ENCODE assay signal across 1 cellular context in the genomic region with DNA sequence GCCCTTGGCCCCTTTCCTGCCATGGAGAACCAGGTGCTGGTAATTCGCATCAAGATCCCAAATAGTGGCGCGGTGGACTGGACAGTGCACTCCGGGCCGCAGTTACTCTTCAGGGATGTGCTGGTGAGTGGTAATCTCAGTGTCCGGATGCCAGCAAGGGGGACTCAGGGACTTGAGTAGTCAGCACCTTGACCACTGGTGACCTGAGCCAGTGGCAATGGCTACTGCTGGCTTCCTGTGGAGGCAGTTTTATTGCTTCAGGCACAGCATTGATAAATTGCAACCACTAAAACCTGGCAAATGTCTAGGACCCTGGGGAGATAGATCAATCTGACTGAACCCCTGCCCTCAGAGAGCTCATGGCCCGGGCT.
A peak's percentile ranks its signal among the peaks of the same experiment; 100 is the strongest.
TF ChIP-seq lines count a peak whose summit lies in the region.

No MANE protein-coding gene starts in this region.

TF ChIP-seq in K562, 482 proteins besides CTCF, POLR2A, EP300 and RAD21 (continued from another document and continues in another):
- TF ChIP-seq, protein P1, sequence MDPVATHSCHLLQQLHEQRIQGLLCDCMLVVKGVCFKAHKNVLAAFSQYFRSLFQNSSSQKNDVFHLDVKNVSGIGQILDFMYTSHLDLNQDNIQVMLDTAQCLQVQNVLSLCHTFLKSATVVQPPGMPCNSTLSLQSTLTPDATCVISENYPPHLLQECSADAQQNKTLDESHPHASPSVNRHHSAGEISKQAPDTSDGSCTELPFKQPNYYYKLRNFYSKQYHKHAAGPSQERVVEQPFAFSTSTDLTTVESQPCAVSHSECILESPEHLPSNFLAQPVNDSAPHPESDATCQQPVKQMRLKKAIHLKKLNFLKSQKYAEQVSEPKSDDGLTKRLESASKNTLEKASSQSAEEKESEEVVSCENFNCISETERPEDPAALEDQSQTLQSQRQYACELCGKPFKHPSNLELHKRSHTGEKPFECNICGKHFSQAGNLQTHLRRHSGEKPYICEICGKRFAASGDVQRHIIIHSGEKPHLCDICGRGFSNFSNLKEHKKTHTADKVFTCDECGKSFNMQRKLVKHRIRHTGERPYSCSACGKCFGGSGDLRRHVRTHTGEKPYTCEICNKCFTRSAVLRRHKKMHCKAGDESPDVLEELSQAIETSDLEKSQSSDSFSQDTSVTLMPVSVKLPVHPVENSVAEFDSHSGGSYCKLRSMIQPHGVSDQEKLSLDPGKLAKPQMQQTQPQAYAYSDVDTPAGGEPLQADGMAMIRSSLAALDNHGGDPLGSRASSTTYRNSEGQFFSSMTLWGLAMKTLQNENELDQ (CRISPR knock-in tag; IDR thresholded peaks at IDR 0.05; ENCODE audit: borderline replicate concordance): no peak
- TF ChIP-seq CBFA2T2 (conservative IDR thresholded peaks at IDR 0.05) (no peak), ASH1L (IDR thresholded peaks at IDR 0.05; ENCODE audit: borderline replicate concordance, low read depth, partially characterized antibody) (no peak), HNRNPUL1 (IDR thresholded peaks at IDR 0.05; ENCODE audit: low read length) (no peak), ZNF347 (CRISPR knock-in tag; IDR thresholded peaks at IDR 0.05; ENCODE audit: low read depth) (no peak), CBFB (CRISPR knock-in tag; IDR thresholded peaks at IDR 0.05) (no peak), ZNF143 (CRISPR knock-in tag; IDR thresholded peaks at IDR 0.05) (no peak), MYC (IDR thresholded peaks at IDR 0.05; ENCODE audit: low read depth, low read length) (no peak), MYC (CRISPR knock-in tag; IDR thresholded peaks at IDR 0.05; ENCODE audit: borderline replicate concordance, low read depth) (no peak), ZNF586 (CRISPR knock-in tag; conservative IDR thresholded peaks at IDR 0.05) (no peak), RBM15 (IDR thresholded peaks at IDR 0.05; ENCODE audit: insufficient read depth, low read length) (no peak), NFE2 (IDR thresholded peaks at IDR 0.05; ENCODE audit: low read depth) (no peak), ZKSCAN8 (CRISPR knock-in tag; IDR thresholded peaks at IDR 0.05) (no peak), PCBP1 (IDR thresholded peaks at IDR 0.05; ENCODE audit: low read depth, low read length, poor library complexity, severe bottlenecking) (no peak), KDM4B (IDR thresholded peaks at IDR 0.05; ENCODE audit: borderline replicate concordance in 2 of 2, low read depth in 1 of 2) (no peak), ZFP36 (IDR thresholded peaks at IDR 0.05; ENCODE audit: low read depth, low read length, partially characterized antibody) (no peak), ZNF174 (CRISPR knock-in tag; IDR thresholded peaks at IDR 0.05) (no peak), PRMT5 (CRISPR knock-in tag; IDR thresholded peaks at IDR 0.05) (no peak), BRF1 (IDR thresholded peaks at IDR 0.05; ENCODE audit: borderline replicate concordance, extremely low read depth, insufficient read length) (no peak), ZNF232 (CRISPR knock-in tag; IDR thresholded peaks at IDR 0.05) (no peak), PTTG1 (tag; IDR thresholded peaks at IDR 0.05; ENCODE audit: low read depth) (no peak), E2F3 (CRISPR knock-in tag; IDR thresholded peaks at IDR 0.05) (no peak), SAP30 (IDR thresholded peaks at IDR 0.05; ENCODE audit: borderline replicate concordance, insufficient read depth, low read depth, low read length, poor library complexity, severe bottlenecking) (peak; percentile 8), RCOR1 (IDR thresholded peaks at IDR 0.05; ENCODE audit: borderline replicate concordance in 1 of 2, low read depth in 2 of 2, low read length in 2 of 2) (no peak), ZZZ3 (IDR thresholded peaks at IDR 0.05) (no peak), LCOR (CRISPR knock-in tag; IDR thresholded peaks at IDR 0.05) (no peak), KLF16 (IDR thresholded peaks at IDR 0.05) (no peak), GATAD2B (IDR thresholded peaks at IDR 0.05; ENCODE audit: borderline replicate concordance) (no peak), XRCC3 (IDR thresholded peaks at IDR 0.05) (no peak)
- TF ChIP-seq, protein P2, sequence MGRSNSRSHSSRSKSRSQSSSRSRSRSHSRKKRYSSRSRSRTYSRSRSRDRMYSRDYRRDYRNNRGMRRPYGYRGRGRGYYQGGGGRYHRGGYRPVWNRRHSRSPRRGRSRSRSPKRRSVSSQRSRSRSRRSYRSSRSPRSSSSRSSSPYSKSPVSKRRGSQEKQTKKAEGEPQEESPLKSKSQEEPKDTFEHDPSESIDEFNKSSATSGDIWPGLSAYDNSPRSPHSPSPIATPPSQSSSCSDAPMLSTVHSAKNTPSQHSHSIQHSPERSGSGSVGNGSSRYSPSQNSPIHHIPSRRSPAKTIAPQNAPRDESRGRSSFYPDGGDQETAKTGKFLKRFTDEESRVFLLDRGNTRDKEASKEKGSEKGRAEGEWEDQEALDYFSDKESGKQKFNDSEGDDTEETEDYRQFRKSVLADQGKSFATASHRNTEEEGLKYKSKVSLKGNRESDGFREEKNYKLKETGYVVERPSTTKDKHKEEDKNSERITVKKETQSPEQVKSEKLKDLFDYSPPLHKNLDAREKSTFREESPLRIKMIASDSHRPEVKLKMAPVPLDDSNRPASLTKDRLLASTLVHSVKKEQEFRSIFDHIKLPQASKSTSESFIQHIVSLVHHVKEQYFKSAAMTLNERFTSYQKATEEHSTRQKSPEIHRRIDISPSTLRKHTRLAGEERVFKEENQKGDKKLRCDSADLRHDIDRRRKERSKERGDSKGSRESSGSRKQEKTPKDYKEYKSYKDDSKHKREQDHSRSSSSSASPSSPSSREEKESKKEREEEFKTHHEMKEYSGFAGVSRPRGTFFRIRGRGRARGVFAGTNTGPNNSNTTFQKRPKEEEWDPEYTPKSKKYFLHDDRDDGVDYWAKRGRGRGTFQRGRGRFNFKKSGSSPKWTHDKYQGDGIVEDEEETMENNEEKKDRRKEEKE (IDR thresholded peaks at IDR 0.05; ENCODE audit: borderline replicate concordance in 1 of 2, control insufficient read depth in 1 of 2, low read depth in 2 of 2, low read length in 1 of 2): no peak
- TF ChIP-seq, protein P3, sequence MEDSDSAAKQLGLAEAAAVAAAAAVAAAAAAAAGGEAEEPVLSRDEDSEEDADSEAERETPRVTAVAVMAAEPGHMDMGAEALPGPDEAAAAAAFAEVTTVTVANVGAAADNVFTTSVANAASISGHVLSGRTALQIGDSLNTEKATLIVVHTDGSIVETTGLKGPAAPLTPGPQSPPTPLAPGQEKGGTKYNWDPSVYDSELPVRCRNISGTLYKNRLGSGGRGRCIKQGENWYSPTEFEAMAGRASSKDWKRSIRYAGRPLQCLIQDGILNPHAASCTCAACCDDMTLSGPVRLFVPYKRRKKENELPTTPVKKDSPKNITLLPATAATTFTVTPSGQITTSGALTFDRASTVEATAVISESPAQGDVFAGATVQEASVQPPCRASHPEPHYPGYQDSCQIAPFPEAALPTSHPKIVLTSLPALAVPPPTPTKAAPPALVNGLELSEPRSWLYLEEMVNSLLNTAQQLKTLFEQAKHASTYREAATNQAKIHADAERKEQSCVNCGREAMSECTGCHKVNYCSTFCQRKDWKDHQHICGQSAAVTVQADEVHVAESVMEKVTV (CRISPR knock-in tag; IDR thresholded peaks at IDR 0.05): no peak
- TF ChIP-seq, protein P4, sequence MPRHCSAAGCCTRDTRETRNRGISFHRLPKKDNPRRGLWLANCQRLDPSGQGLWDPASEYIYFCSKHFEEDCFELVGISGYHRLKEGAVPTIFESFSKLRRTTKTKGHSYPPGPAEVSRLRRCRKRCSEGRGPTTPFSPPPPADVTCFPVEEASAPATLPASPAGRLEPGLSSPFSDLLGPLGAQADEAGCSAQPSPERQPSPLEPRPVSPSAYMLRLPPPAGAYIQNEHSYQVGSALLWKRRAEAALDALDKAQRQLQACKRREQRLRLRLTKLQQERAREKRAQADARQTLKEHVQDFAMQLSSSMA (CRISPR knock-in tag; IDR thresholded peaks at IDR 0.05): no peak
- TF ChIP-seq, protein P5, sequence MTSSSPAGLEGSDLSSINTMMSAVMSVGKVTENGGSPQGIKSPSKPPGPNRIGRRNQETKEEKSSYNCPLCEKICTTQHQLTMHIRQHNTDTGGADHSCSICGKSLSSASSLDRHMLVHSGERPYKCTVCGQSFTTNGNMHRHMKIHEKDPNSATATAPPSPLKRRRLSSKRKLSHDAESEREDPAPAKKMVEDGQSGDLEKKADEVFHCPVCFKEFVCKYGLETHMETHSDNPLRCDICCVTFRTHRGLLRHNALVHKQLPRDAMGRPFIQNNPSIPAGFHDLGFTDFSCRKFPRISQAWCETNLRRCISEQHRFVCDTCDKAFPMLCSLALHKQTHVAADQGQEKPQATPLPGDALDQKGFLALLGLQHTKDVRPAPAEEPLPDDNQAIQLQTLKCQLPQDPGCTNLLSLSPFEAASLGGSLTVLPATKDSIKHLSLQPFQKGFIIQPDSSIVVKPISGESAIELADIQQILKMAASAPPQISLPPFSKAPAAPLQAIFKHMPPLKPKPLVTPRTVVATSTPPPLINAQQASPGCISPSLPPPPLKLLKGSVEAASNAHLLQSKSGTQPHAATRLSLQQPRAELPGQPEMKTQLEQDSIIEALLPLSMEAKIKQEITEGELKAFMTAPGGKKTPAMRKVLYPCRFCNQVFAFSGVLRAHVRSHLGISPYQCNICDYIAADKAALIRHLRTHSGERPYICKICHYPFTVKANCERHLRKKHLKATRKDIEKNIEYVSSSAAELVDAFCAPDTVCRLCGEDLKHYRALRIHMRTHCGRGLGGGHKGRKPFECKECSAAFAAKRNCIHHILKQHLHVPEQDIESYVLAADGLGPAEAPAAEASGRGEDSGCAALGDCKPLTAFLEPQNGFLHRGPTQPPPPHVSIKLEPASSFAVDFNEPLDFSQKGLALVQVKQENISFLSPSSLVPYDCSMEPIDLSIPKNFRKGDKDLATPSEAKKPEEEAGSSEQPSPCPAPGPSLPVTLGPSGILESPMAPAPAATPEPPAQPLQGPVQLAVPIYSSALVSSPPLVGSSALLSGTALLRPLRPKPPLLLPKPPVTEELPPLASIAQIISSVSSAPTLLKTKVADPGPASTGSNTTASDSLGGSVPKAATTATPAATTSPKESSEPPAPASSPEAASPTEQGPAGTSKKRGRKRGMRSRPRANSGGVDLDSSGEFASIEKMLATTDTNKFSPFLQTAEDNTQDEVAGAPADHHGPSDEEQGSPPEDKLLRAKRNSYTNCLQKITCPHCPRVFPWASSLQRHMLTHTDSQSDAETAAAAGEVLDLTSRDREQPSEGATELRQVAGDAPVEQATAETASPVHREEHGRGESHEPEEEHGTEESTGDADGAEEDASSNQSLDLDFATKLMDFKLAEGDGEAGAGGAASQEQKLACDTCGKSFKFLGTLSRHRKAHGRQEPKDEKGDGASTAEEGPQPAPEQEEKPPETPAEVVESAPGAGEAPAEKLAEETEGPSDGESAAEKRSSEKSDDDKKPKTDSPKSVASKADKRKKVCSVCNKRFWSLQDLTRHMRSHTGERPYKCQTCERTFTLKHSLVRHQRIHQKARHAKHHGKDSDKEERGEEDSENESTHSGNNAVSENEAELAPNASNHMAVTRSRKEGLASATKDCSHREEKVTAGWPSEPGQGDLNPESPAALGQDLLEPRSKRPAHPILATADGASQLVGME (CRISPR knock-in tag; IDR thresholded peaks at IDR 0.05): no peak
